In the genomic region with DNA sequence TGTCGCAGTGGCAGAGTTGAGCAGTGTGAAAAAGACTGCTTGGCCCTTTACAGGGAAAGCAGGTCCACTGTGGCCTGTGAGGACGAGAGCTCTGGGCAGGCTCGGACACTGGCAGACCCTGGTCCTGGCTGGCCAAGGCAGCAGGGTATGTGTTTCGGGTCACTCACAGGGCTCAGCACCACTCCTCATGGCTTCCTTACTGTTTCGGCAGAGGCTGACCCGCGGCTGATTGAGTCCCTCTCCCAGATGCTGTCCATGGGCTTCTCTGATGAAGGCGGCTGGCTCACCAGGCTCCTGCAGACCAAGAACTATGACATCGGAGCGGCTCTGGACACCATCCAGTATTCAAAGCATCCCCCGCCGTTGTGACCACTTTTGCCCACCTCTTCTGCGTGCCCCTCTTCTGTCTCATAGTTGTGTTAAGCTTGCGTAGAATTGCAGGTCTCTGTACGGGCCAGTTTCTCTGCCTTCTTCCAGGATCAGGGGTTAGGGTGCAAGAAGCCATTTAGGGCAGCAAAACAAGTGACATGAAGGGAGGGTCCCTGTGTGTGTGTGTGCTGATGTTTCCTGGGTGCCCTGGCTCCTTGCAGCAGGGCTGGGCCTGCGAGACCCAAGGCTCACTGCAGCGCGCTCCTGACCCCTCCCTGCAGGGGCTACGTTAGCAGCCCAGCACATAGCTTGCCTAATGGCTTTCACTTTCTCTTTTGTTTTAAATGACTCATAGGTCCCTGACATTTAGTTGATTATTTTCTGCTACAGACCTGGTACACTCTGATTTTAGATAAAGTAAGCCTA, we compare ENCODE assay signal across 8 cellular contexts. TPM values are rescaled to one million over a fixed set of nuclear protein-coding genes. Genes with fewer than 3 reads are reported as not detected.
A peak's percentile ranks its signal among the peaks of the same experiment; 100 is the strongest.
DNase-seq lines count a peak whose midpoint lies in the region; ATAC-seq and TF ChIP-seq lines count a peak whose summit lies in the region.

No MANE protein-coding gene starts in this region.

- DNase-seq in GM12865 (ENCODE audit: low read depth) (peak; percentile 28), MM.1S (peak; percentile 26), lower lobe of right lung (no peak), type B pancreatic cell (ENCODE audit: extremely low spot score, unreplicated experiment) (no peak), COLO668 (lab: John Stamatoyannopoulos, UW; ENCODE audit: unreplicated experiment) (no peak), SIG-M5 treated with dmso at 0.1 percent for 504 hours (lab: John Stamatoyannopoulos, UW; ENCODE audit: unreplicated experiment) (no peak), NCI-H1105 (lab: John Stamatoyannopoulos, UW) (no peak)
- peak; percentile 62 for DNase-seq in activated naive CD4-positive, alpha-beta T cell treated with Interleukin-2 at 50 U/mL for 16 hours

- H3K9me3 ChIP-seq in MM.1S (replicated peaks; ENCODE audit: insufficient read depth, low read length): no peaks in the 10 kb centered on the region
- H3K9me3 ChIP-seq in lower lobe of right lung: no peaks in the 10 kb centered on the region

- H3K27me3 Mint-ChIP-seq in type B pancreatic cell: no peaks in the 10 kb centered on the region

- no peak overlapping the region for H3K4me2 ChIP-seq in MM.1S (ENCODE audit: low read depth, low read length)

- intact Hi-C loops in lower lobe of right lung (cut with DNase I): no loop called here

- no peaks in the 10 kb centered on the region for H4K20me1 ChIP-seq in MM.1S (ENCODE audit: insufficient read depth, low read length)

- peak; percentile 52 to 55 for ATAC-seq in lower lobe of right lung

- H3K79me2 ChIP-seq in MM.1S (ENCODE audit: low read length): peaks cover 18% of the 10 kb centered on the region

- H3K27ac ChIP-seq in MM.1S (ENCODE audit: low read length) (no peak overlapping the region), lower lobe of right lung (peak overlapping the region; percentile 6)

- peak overlapping the region; percentile 91 for H3K27ac Mint-ChIP-seq in type B pancreatic cell

- H3K36me3 Mint-ChIP-seq in type B pancreatic cell: peaks cover 35% of the 10 kb centered on the region

- no peak overlapping the region for H2AFZ ChIP-seq in MM.1S (ENCODE audit: low read length)

- H3K4me1 ChIP-seq in MM.1S (ENCODE audit: low read length) (no peaks in the 10 kb centered on the region), lower lobe of right lung (peaks cover 21% of the 10 kb centered on the region)

- no peaks in the 10 kb centered on the region for H3K9me2 ChIP-seq in MM.1S (replicated peaks; ENCODE audit: insufficient read depth, low read length)

- peak overlapping the region; percentile 34 for H3K4me3 Mint-ChIP-seq in type B pancreatic cell

- H3K9me3 Mint-ChIP-seq in type B pancreatic cell: no peaks in the 10 kb centered on the region

- H3F3A ChIP-seq in MM.1S (ENCODE audit: insufficient read depth, low read length): peaks cover 49% of the 10 kb centered on the region

- no peak overlapping the region for H3K9ac ChIP-seq in MM.1S (ENCODE audit: low read length)

- peaks cover 4% of the 10 kb centered on the region for H3K4me1 Mint-ChIP-seq in type B pancreatic cell (ENCODE audit: unreplicated experiment)

- H3K27me3 ChIP-seq in MM.1S (replicated peaks; ENCODE audit: insufficient read depth, low read length): no peaks in the 10 kb centered on the region
- H3K27me3 ChIP-seq in lower lobe of right lung (ENCODE audit: low read depth): no peaks in the 10 kb centered on the region

- H3K4me3 ChIP-seq in GM12865 (ENCODE audit: low read depth, low read length): no peak overlapping the region
- no peak overlapping the region for H3K4me3 ChIP-seq in MM.1S (ENCODE audit: low read length)
- no peak overlapping the region for H3K4me3 ChIP-seq in lower lobe of right lung

- TF ChIP-seq CTCF in GM12865 (IDR thresholded peaks at IDR 0.05; ENCODE audit: insufficient read depth, low read depth, low read length, missing control alignments): no peak
- TF ChIP-seq CTCF in MM.1S (IDR thresholded peaks at IDR 0.05; ENCODE audit: low read length): no peak
- no peak for TF ChIP-seq CTCF in lower lobe of right lung (IDR thresholded peaks at IDR 0.05)
- no peak for TF ChIP-seq CTCF in type B pancreatic cell (conservative IDR thresholded peaks at IDR 0.05)

- H3K36me3 ChIP-seq in MM.1S (replicated peaks; ENCODE audit: insufficient read depth, low read length): peaks cover 26% of the 10 kb centered on the region
- H3K36me3 ChIP-seq in lower lobe of right lung: peaks cover 93% of the 10 kb centered on the region

RNA-seq across cellular contexts. Expression of a gene that starts 15.7 kb away (rescaled TPM):
- total RNA-seq in lower lobe of right lung: 450 TPM
- 133 and 191 TPM in 2 replicates for total RNA-seq in type B pancreatic cell (ENCODE audit: low replicate concordance)

RNA-seq across cellular contexts. Expression of a gene that starts 22.2 kb away (rescaled TPM):
- total RNA-seq in lower lobe of right lung: 25.0 TPM
- 31.1 and 47.6 TPM in 2 replicates for total RNA-seq in type B pancreatic cell (ENCODE audit: low replicate concordance)

RNA-seq across cellular contexts. Expression of a gene that starts 29.8 kb away (rescaled TPM):
- total RNA-seq in lower lobe of right lung (105 TPM), type B pancreatic cell (ENCODE audit: low replicate concordance) (169 and 211 TPM in 2 replicates)

RNA-seq across cellular contexts. Expression of a gene that starts 42.6 kb away (rescaled TPM):
- 20.1 TPM for total RNA-seq in lower lobe of right lung
- total RNA-seq in type B pancreatic cell (ENCODE audit: low replicate concordance): 4.0 and 6.5 TPM in 2 replicates

Comparison
In these comparisons a context has a peak if more than half of its experiments do, and no peak if none do; other contexts are left out.
1. DNase-seq: peak in GM12865 (single experiment), MM.1S (single experiment) and activated naive CD4-positive, alpha-beta T cell treated with Interleukin-2 at 50 U/mL for 16 hours (single experiment); none in lower lobe of right lung (single experiment), type B pancreatic cell (single experiment), COLO668 (single experiment), SIG-M5 treated with dmso at 0.1 percent for 504 hours (single experiment) and NCI-H1105 (single experiment).